28 cellular contexts compared by ENCODE assay signal in the genomic region with DNA sequence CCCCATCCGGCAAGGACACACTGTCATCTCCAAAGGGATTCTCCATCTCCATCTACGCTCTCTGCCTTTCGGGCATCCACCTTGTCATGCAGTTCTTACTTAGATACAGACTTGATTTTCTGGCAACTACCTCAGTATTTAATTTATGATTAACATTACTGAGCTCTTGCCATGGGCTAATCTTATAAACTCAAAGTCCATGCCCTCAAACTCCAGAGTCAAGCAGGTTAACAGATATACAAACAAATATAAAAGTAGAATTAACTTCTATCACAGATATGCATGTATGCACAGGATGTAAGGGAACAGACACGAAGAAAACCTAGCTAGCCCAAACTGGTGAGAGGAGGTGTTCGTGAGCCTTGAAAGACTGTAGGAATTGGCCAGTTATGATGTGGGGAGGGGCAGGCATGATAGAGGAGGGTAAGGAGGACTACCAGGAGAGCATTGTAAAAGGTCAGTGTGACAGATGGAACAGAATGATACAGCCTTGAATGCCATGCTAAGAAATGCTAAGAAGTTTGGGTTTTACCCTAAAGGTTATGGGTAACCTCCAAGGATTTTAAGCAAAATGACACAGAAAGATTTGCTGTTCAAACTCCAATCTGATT.
"Had no signal": no experiment of that assay in that cellular context is flagged by ENCODE, and none has a peak within 500 bp of the region (broad histone marks: within the 10 kb centered on the region; RNA-seq: fewer than 3 reads in every experiment).

No MANE protein-coding gene starts in this region.

- FAIRE-seq: bronchial epithelial cell had no signal

- H3K27ac ChIP-seq: ascending aorta, brain microvascular endothelial cell, coronary artery, dorsolateral prefrontal cortex, esophagus muscularis mucosa, foreskin keratinocyte, gastrocnemius medialis had no signal

- DNase-seq: activated CD4-positive, alpha-beta memory T cell treated with anti-CD3 and anti-CD28 coated beads, Interleukin-2, amount 10 ng/mL, durations not matched to agents 7 days and 5 days; activated CD4-positive, alpha-beta T cell treated with anti-CD3 and anti-CD28 coated beads for 1 hour; activated CD4-positive, alpha-beta T cell treated with anti-CD3 and anti-CD28 coated beads for 4 hours; activated CD4-positive, alpha-beta T cell treated with anti-CD3 and anti-CD28 coated beads, Interleukin-2, amount 10 ng/mL, durations not matched to agents 7 days and 5 days; activated CD4-positive, alpha-beta T cell treated with anti-CD3 and anti-CD28 coated beads, Interleukin-2, amount 50 U/mL, for 4 hours; activated CD8-positive, alpha-beta memory T cell treated with anti-CD3 and anti-CD28 coated beads, Interleukin-2, amount 50 U/mL, for 48 hours; activated effector memory CD4-positive, alpha-beta T cell treated with anti-CD3 and anti-CD28 coated beads, Interleukin-2, amount 50 U/mL, for 16 hours; activated naive CD4-positive, alpha-beta T cell; activated naive CD4-positive, alpha-beta T cell treated with anti-CD3 and anti-CD28 coated beads, Interleukin-2, amount 10 ng/mL, durations not matched to agents 7 days and 5 days; activated naive CD8-positive, alpha-beta T cell treated with anti-CD3 and anti-CD28 coated beads, Interleukin-2, amount 10 ng/mL, durations not matched to agents 7 days and 5 days; activated T-cell treated with anti-CD3 and anti-CD28 coated beads, Interleukin-2, amount 50 U/mL, for 4 hours; brain microvascular endothelial cell; dorsolateral prefrontal cortex; effector memory CD4-positive, alpha-beta T cell; endodermal cell; foreskin keratinocyte; gastrocnemius medialis; glutamatergic neuron; T-helper 2 cell had no signal

- H3K9me3 Mint-ChIP-seq: activated CD4-positive, alpha-beta memory T cell treated with anti-CD3 and anti-CD28 coated beads, Interleukin-2, amount 10 ng/mL, durations not matched to agents 7 days and 5 days; activated CD4-positive, alpha-beta T cell treated with anti-CD3 and anti-CD28 coated beads, Interleukin-2, amount 10 ng/mL, durations not matched to agents 7 days and 5 days; activated naive CD4-positive, alpha-beta T cell treated with anti-CD3 and anti-CD28 coated beads, Interleukin-2, amount 10 ng/mL, durations not matched to agents 7 days and 5 days; activated naive CD4-positive, alpha-beta T cell treated with anti-CD3 and anti-CD28 coated beads, Interleukin-2, amount 50 U/mL, for 72 hours; activated naive CD8-positive, alpha-beta T cell treated with anti-CD3 and anti-CD28 coated beads, Interleukin-2, amount 10 ng/mL, durations not matched to agents 7 days and 5 days; activated T-cell treated with anti-CD3 and anti-CD28 coated beads, Interleukin-2, amount 50 U/mL, for 4 hours; activated T-helper 2 cell treated with anti-CD3 and anti-CD28 coated beads, Interferon-gamma antibody, Interleukin-2, Interleukin-4, amounts not matched to agents 10 μg/mL and 5 μg/mL and 100 μg/mL, durations not matched to agents 14 hours and 24 hours and 36 hours; central memory CD8-positive, alpha-beta T cell; dendritic cell treated with granulocyte-macrophage colony-stimulating factor and Interleukin-4, amounts not matched to agents 40 ng/mL and 50 ng/mL, for 4 days; endodermal cell; WTC11 had no signal

- ATAC-seq: activated naive CD4-positive, alpha-beta T cell treated with anti-CD3 and anti-CD28 coated beads, Interleukin-2, amount 50 U/mL, for 72 hours; activated T-cell treated with anti-CD3 and anti-CD28 coated beads, Interleukin-2, amount 50 U/mL, for 4 hours; foreskin keratinocyte; gastrocnemius medialis; WTC11 had no signal

- H3K27me3 Mint-ChIP-seq: activated CD4-positive, alpha-beta memory T cell treated with anti-CD3 and anti-CD28 coated beads, Interleukin-2, amount 10 ng/mL, durations not matched to agents 7 days and 5 days; activated CD4-positive, alpha-beta T cell treated with anti-CD3 and anti-CD28 coated beads, Interleukin-2, amount 10 ng/mL, durations not matched to agents 7 days and 5 days; activated naive CD4-positive, alpha-beta T cell treated with anti-CD3 and anti-CD28 coated beads, Interleukin-2, amount 10 ng/mL, durations not matched to agents 7 days and 5 days; activated naive CD8-positive, alpha-beta T cell treated with anti-CD3 and anti-CD28 coated beads, Interleukin-2, amount 10 ng/mL, durations not matched to agents 7 days and 5 days; central memory CD8-positive, alpha-beta T cell; dendritic cell treated with granulocyte-macrophage colony-stimulating factor and Interleukin-4, amounts not matched to agents 40 ng/mL and 50 ng/mL, for 4 days had no signal

- H3K4me3 Mint-ChIP-seq: activated CD4-positive, alpha-beta memory T cell treated with anti-CD3 and anti-CD28 coated beads, Interleukin-2, amount 10 ng/mL, durations not matched to agents 7 days and 5 days; activated CD4-positive, alpha-beta T cell treated with anti-CD3 and anti-CD28 coated beads, Interleukin-2, amount 10 ng/mL, durations not matched to agents 7 days and 5 days; activated naive CD4-positive, alpha-beta T cell treated with anti-CD3 and anti-CD28 coated beads, Interleukin-2, amount 10 ng/mL, durations not matched to agents 7 days and 5 days; activated naive CD8-positive, alpha-beta T cell treated with anti-CD3 and anti-CD28 coated beads, Interleukin-2, amount 10 ng/mL, durations not matched to agents 7 days and 5 days; activated T-cell treated with anti-CD3 and anti-CD28 coated beads, Interleukin-2, amount 50 U/mL, for 4 hours; central memory CD8-positive, alpha-beta T cell; dendritic cell treated with granulocyte-macrophage colony-stimulating factor and Interleukin-4, amounts not matched to agents 40 ng/mL and 50 ng/mL, for 4 days; endodermal cell; WTC11 had no signal

- H3K4me1 Mint-ChIP-seq: activated CD4-positive, alpha-beta memory T cell treated with anti-CD3 and anti-CD28 coated beads, Interleukin-2, amount 10 ng/mL, durations not matched to agents 7 days and 5 days; activated CD4-positive, alpha-beta T cell treated with anti-CD3 and anti-CD28 coated beads, Interleukin-2, amount 10 ng/mL, durations not matched to agents 7 days and 5 days; activated naive CD4-positive, alpha-beta T cell treated with anti-CD3 and anti-CD28 coated beads, Interleukin-2, amount 10 ng/mL, durations not matched to agents 7 days and 5 days; activated naive CD8-positive, alpha-beta T cell treated with anti-CD3 and anti-CD28 coated beads, Interleukin-2, amount 10 ng/mL, durations not matched to agents 7 days and 5 days; central memory CD8-positive, alpha-beta T cell had no signal

- H3K27ac Mint-ChIP-seq: activated CD4-positive, alpha-beta memory T cell treated with anti-CD3 and anti-CD28 coated beads, Interleukin-2, amount 10 ng/mL, durations not matched to agents 7 days and 5 days; activated CD4-positive, alpha-beta T cell treated with anti-CD3 and anti-CD28 coated beads, Interleukin-2, amount 10 ng/mL, durations not matched to agents 7 days and 5 days; activated naive CD4-positive, alpha-beta T cell treated with anti-CD3 and anti-CD28 coated beads, Interleukin-2, amount 10 ng/mL, durations not matched to agents 7 days and 5 days; activated naive CD4-positive, alpha-beta T cell treated with anti-CD3 and anti-CD28 coated beads, Interleukin-2, amount 50 U/mL, for 72 hours; activated naive CD8-positive, alpha-beta T cell treated with anti-CD3 and anti-CD28 coated beads, Interleukin-2, amount 10 ng/mL, durations not matched to agents 7 days and 5 days; activated T-helper 2 cell treated with anti-CD3 and anti-CD28 coated beads, Interferon-gamma antibody, Interleukin-2, Interleukin-4, amounts not matched to agents 10 μg/mL and 5 μg/mL and 100 μg/mL, durations not matched to agents 14 hours and 24 hours and 36 hours; dendritic cell treated with granulocyte-macrophage colony-stimulating factor and Interleukin-4, amounts not matched to agents 40 ng/mL and 50 ng/mL, for 4 days; endodermal cell; WTC11 had no signal

- H3K36me3 Mint-ChIP-seq: activated naive CD4-positive, alpha-beta T cell treated with anti-CD3 and anti-CD28 coated beads, Interleukin-2, amount 10 ng/mL, durations not matched to agents 7 days and 5 days; activated naive CD8-positive, alpha-beta T cell treated with anti-CD3 and anti-CD28 coated beads, Interleukin-2, amount 10 ng/mL, durations not matched to agents 7 days and 5 days; WTC11 had no signal
